ENCODE assay signal across 9 cellular contexts in genomic region chr6:52512199-52512598, GRCh38.
DNase-seq lines count a peak whose midpoint lies in the region; ATAC-seq and TF ChIP-seq lines count a peak whose summit lies in the region.
"Had no signal": no experiment of that assay in that cellular context is flagged by ENCODE, and none has a peak within 500 bp of the region (broad histone marks: within the 10 kb centered on the region; RNA-seq: fewer than 3 reads in every experiment).

No MANE protein-coding gene starts in this region.

- H3K27me3 ChIP-seq in ACC112 (ENCODE audit: insufficient read depth, low read length) (no peaks in the 10 kb centered on the region), fibroblast of lung (ENCODE audit: control insufficient read depth, insufficient read depth, low read length) (no peaks in the 10 kb centered on the region), neural progenitor cell (no peaks in the 10 kb centered on the region)

- no peak overlapping the region for H3K4me3 Mint-ChIP-seq in neural progenitor cell
- H3K4me3 Mint-ChIP-seq: activated CD4-positive, alpha-beta T cell treated with anti-CD3 and anti-CD28 coated beads, Interleukin-2, amount 10 ng/mL, durations not matched to agents 7 days and 5 days had no signal

- H3K4me2 ChIP-seq in fibroblast of lung (ENCODE audit: extremely low read depth, insufficient read depth, low read length) (no peak overlapping the region), neural progenitor cell (no peak overlapping the region)

- H3K27me3 Mint-ChIP-seq in neural progenitor cell (ENCODE audit: insufficient read depth, low read depth), result peaks cover 2% of the 10 kb centered on the region
- H3K27me3 Mint-ChIP-seq: activated CD4-positive, alpha-beta T cell treated with anti-CD3 and anti-CD28 coated beads, Interleukin-2, amount 10 ng/mL, durations not matched to agents 7 days and 5 days had no signal

- H3K27ac ChIP-seq in ACC112 (ENCODE audit: low read depth, low read length) (peak overlapping the region; percentile 98), fibroblast of lung (ENCODE audit: insufficient read depth, low read length) (peak overlapping the region; percentile 84), neural progenitor cell (no peak overlapping the region)

- DNase-seq in RPMI7951 (ENCODE audit: low read depth), result peak; percentile 92
- DNase-seq in fibroblast of lung (ENCODE audit: low read depth in 2 of 2), result peak; percentile 91 to 92
- no peak for DNase-seq in neural progenitor cell (ENCODE audit: low spot score)
- no peak for DNase-seq in NCI-H82 (lab: John Stamatoyannopoulos, UW)
- no peak for DNase-seq in germinal center (ENCODE audit: low spot score)
- no peak for DNase-seq in SK-N-DZ (ENCODE audit: low spot score)
- DNase-seq: activated CD4-positive, alpha-beta T cell treated with anti-CD3 and anti-CD28 coated beads, Interleukin-2, amount 10 ng/mL, durations not matched to agents 7 days and 5 days had no signal

- H2AFZ ChIP-seq in ACC112 (ENCODE audit: low read length, unreplicated experiment) (no peak overlapping the region), fibroblast of lung (ENCODE audit: low read length) (no peak overlapping the region), neural progenitor cell (replicated peaks) (no peak overlapping the region)

- peak overlapping the region; percentile 18; the same call in 1 of the 2 replicates for H3K4me3 ChIP-seq in ACC112 (ENCODE audit: low read depth, low read length)
- H3K4me3 ChIP-seq in fibroblast of lung (replicated peaks in 1 of 4; ENCODE audit: control extremely low read depth in 1 of 4, insufficient read depth in 1 of 4, low read depth in 3 of 4, low read length in 4 of 4), result no peak overlapping the region
- no peak overlapping the region for H3K4me3 ChIP-seq in neural progenitor cell

- peaks cover 36% of the 10 kb centered on the region for H3K4me1 Mint-ChIP-seq in neural progenitor cell

- peaks cover 41% of the 10 kb centered on the region for H3K36me3 Mint-ChIP-seq in neural progenitor cell

- peaks cover 69% of the 10 kb centered on the region for H3K36me3 ChIP-seq in ACC112 (ENCODE audit: insufficient read depth, low read length)
- peaks cover 32% of the 10 kb centered on the region for H3K36me3 ChIP-seq in fibroblast of lung (ENCODE audit: control insufficient read depth, insufficient read depth, low read length)
- no peaks in the 10 kb centered on the region for H3K36me3 ChIP-seq in neural progenitor cell

- no peak for ATAC-seq in GM21367 (IDR thresholded peaks at IDR 0.05; ENCODE audit: unreplicated experiment)

- H3K27ac Mint-ChIP-seq in neural progenitor cell, result peak overlapping the region; percentile 85
- H3K27ac Mint-ChIP-seq: activated CD4-positive, alpha-beta T cell treated with anti-CD3 and anti-CD28 coated beads, Interleukin-2, amount 10 ng/mL, durations not matched to agents 7 days and 5 days had no signal

- no peaks in the 10 kb centered on the region for H3K9me3 Mint-ChIP-seq in neural progenitor cell
- H3K9me3 Mint-ChIP-seq: activated CD4-positive, alpha-beta T cell treated with anti-CD3 and anti-CD28 coated beads, Interleukin-2, amount 10 ng/mL, durations not matched to agents 7 days and 5 days had no signal

- H3K9ac ChIP-seq in fibroblast of lung (ENCODE audit: insufficient read depth, low read length), result no peak overlapping the region
- H3K9ac ChIP-seq in neural progenitor cell, result no peak overlapping the region

- no peaks in the 10 kb centered on the region for H3F3A ChIP-seq in neural progenitor cell (ENCODE audit: low read depth)

- H3K9me3 ChIP-seq in fibroblast of lung (ENCODE audit: control insufficient read depth, insufficient read depth, low read depth, low read length) (no peaks in the 10 kb centered on the region), neural progenitor cell (ENCODE audit: low read depth) (no peaks in the 10 kb centered on the region)

- H3K4me1 ChIP-seq in ACC112 (ENCODE audit: control insufficient read depth, insufficient read depth, low read length, unreplicated experiment) (peaks cover 100% of the 10 kb centered on the region), fibroblast of lung (ENCODE audit: control insufficient read depth, extremely low read depth, insufficient read depth, low read length) (peaks cover 79% of the 10 kb centered on the region), neural progenitor cell (peaks cover 3% of the 10 kb centered on the region)

- H4K20me1 ChIP-seq in fibroblast of lung (ENCODE audit: control insufficient read depth, extremely low read depth, insufficient read depth, low read length), result no peaks in the 10 kb centered on the region
- no peaks in the 10 kb centered on the region for H4K20me1 ChIP-seq in neural progenitor cell (ENCODE audit: low read depth)

- TF ChIP-seq CTCF in fibroblast of lung (conservative IDR thresholded peaks at IDR 0.05 in 1 of 2, IDR thresholded peaks at IDR 0.05 in 1 of 2; ENCODE audit: low read depth in 1 of 2, low read length in 2 of 2), result no peak
- no peak for TF ChIP-seq CTCF in neural progenitor cell (IDR thresholded peaks at IDR 0.05)

- H3K79me2 ChIP-seq in ACC112 (ENCODE audit: control insufficient read depth, insufficient read depth, low read length, unreplicated experiment) (peaks cover 41% of the 10 kb centered on the region), fibroblast of lung (ENCODE audit: control insufficient read depth, insufficient read depth, low read length) (peaks cover 34% of the 10 kb centered on the region), neural progenitor cell (ENCODE audit: low read depth) (no peaks in the 10 kb centered on the region)

Comparison
In these comparisons a context has a peak if more than half of its experiments do, and no peak if none do; other contexts are left out.
1. DNase-seq: peak in RPMI7951 (single experiment) and fibroblast of lung (2 of 2); none in neural progenitor cell (single experiment), NCI-H82 (single experiment), germinal center (single experiment) and SK-N-DZ (single experiment).